In the genomic region with DNA sequence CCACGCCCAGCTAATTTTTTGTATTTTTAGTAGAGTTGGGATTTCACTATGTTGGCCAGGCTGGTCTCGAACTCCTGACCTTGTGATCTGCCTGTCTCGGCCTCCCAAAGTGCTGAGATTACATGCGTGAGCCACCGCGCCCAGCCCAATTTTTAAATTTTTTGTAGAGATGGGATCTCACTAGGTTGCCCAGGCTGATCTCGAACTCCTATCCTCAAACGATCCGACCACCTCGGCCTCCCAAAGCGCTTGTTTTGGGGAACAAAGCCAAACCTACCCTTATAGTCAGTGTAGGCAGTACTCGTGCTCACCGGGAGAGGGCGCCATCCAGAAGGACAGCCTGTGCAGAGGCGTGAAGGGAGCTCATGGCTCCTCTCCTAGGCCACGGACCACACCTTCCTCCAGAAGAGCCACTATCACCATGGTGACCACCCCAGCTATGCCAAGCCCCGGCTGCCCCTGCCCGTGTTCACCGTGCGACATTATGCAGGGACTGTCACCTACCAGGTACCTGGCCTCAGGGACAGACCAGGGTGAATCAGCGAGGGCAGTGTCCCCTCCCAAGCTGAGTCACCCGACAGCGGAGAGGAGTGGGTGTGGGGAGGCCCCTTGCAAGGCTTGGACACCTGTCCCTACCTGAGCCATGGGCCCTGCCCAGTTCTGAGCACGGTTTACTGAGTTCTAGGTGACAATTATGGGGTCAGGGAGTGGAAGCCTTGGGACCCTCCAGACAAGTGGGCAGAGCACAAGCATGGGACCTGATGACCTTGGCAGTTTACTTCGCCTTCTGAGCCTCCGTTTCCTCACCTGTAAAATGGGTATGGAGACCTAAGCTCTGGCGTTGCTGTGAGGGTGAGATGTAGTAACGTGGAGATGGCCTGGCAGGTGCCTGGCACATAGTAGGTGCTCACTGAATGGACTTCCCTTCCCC, we compare ENCODE assay signal across 8 cellular contexts. TPM values are rescaled to one million over a fixed set of nuclear protein-coding genes. Genes with fewer than 3 reads are reported as not detected.
DNase-seq lines count a peak whose midpoint lies in the region; ATAC-seq and TF ChIP-seq lines count a peak whose summit lies in the region.

No MANE protein-coding gene starts in this region.

- no peaks in the 10 kb centered on the region for H3K36me3 Mint-ChIP-seq in activated CD4-positive, alpha-beta T cell treated with anti-CD3 and anti-CD28 coated beads for 36 hours (ENCODE audit: low read depth)

- POLR2A ChIA-PET in activated CD4-positive, alpha-beta T cell treated with anti-CD3 and anti-CD28 coated beads for 36 hours (lab: Charles Lee): interaction anchor here (0.6 to 1.0 kb wide), 2 partner anchors 20 to 59 kb away, joined by 3 read pairs; no protein-coding TSS in a partner anchor

- H3K9me3 Mint-ChIP-seq in activated CD4-positive, alpha-beta T cell treated with anti-CD3 and anti-CD28 coated beads for 36 hours (ENCODE audit: low read depth): no peaks in the 10 kb centered on the region

- ATAC-seq in activated CD4-positive, alpha-beta T cell treated with anti-CD3 and anti-CD28 coated beads for 36 hours: peak; percentile 90
- peak; percentile 86 for ATAC-seq in mucosa of descending colon
- ATAC-seq in HG02571 (IDR thresholded peaks at IDR 0.05; ENCODE audit: unreplicated experiment): no peak

- peak; percentile 77 for TF ChIP-seq CTCF in cardiac muscle cell (IDR thresholded peaks at IDR 0.05; ENCODE audit: low read depth, low read length)
- TF ChIP-seq CTCF in dorsolateral prefrontal cortex (IDR thresholded peaks at IDR 0.05 in 54 of 56, conservative IDR thresholded peaks at IDR 0.05 in 2 of 56; ENCODE audit: low read depth in 1 of 56, partially characterized antibody in 56 of 56): peak; percentile 18 to 78 (median 66)
- TF ChIP-seq CTCF in mucosa of descending colon (IDR thresholded peaks at IDR 0.05): peak; percentile 87
- TF ChIP-seq CTCF in testis (IDR thresholded peaks at IDR 0.05): peak in 2 of 3 experiments; percentile 51 to 64

- H3K36me3 ChIP-seq in cardiac muscle cell (no peaks in the 10 kb centered on the region), mucosa of descending colon (ENCODE audit: low read depth) (no peaks in the 10 kb centered on the region), testis (ENCODE audit: low read depth, missing control alignments) (no peaks in the 10 kb centered on the region)

- H3K4me3 Mint-ChIP-seq in activated CD4-positive, alpha-beta T cell treated with anti-CD3 and anti-CD28 coated beads for 36 hours: no peak overlapping the region

- H3K27ac ChIP-seq in cardiac muscle cell (no peak overlapping the region), dorsolateral prefrontal cortex (no peak overlapping the region), testis (no peak overlapping the region)

- CTCF ChIA-PET in activated CD4-positive, alpha-beta T cell treated with anti-CD3 and anti-CD28 coated beads for 36 hours (lab: Charles Lee): interaction anchor here (0.6 to 4.7 kb wide), 13 partner anchors 16 to 304 kb away, joined by 3 to 33 read pairs (median 4); a partner anchor contains a TSS

- H3K27ac Mint-ChIP-seq in activated CD4-positive, alpha-beta T cell treated with anti-CD3 and anti-CD28 coated beads for 36 hours: no peak overlapping the region

- H3K4me1 ChIP-seq in cardiac muscle cell (ENCODE audit: low read depth) (no peaks in the 10 kb centered on the region), mucosa of descending colon (ENCODE audit: low read depth) (peaks cover 15% of the 10 kb centered on the region), testis (no peaks in the 10 kb centered on the region)

- no peaks in the 10 kb centered on the region for H3K4me1 Mint-ChIP-seq in activated CD4-positive, alpha-beta T cell treated with anti-CD3 and anti-CD28 coated beads for 36 hours

- H3K4me3 ChIP-seq in cardiac muscle cell: no peak overlapping the region
- H3K4me3 ChIP-seq in dorsolateral prefrontal cortex: no peak overlapping the region
- H3K4me3 ChIP-seq in mucosa of descending colon: no peak overlapping the region
- H3K4me3 ChIP-seq in testis: no peak overlapping the region

- TF ChIP-seq POLR2A in testis (IDR thresholded peaks at IDR 0.05): no peak

- intact Hi-C loops in cardiac septum (cut with DNase I): no loop called here
- intact Hi-C loops in activated CD4-positive, alpha-beta T cell treated with anti-CD3 and anti-CD28 coated beads for 36 hours (cut with DNase I, micrococcal nuclease): loop anchor here in 1 of 2 experiments (1.0 kb wide), 1 partner anchor 149 kb away; no protein-coding TSS in a partner anchor
- intact Hi-C loops in dorsolateral prefrontal cortex (cut with DNase I): no loop called here
- intact Hi-C loops in mucosa of descending colon (cut with DNase I, micrococcal nuclease): no loop called here
- intact Hi-C loops in testis (cut with DNase I; ENCODE audit: low total_unique reads): no loop called here

- H3K9me3 ChIP-seq in cardiac muscle cell (ENCODE audit: low read depth) (no peaks in the 10 kb centered on the region), mucosa of descending colon (no peaks in the 10 kb centered on the region), testis (no peaks in the 10 kb centered on the region)

- no peaks in the 10 kb centered on the region for H3K27me3 Mint-ChIP-seq in activated CD4-positive, alpha-beta T cell treated with anti-CD3 and anti-CD28 coated beads for 36 hours

- WGBS in testis, 2 donors: 75 to 80% methylated on average over 23 to 28 of the region's 28 CpGs

- DNase-seq in cardiac muscle cell (ENCODE audit: low read depth in 1 of 2, low spot score in 1 of 2): peak; percentile 53 to 67
- DNase-seq in cardiac septum (ENCODE audit: low spot score): no peak
- DNase-seq in NCI-H460 (ENCODE audit: extremely low read depth, low read depth): peak; percentile 64
- DNase-seq in activated CD4-positive, alpha-beta T cell treated with anti-CD3 and anti-CD28 coated beads for 36 hours: peak; percentile 83
- DNase-seq in dorsolateral prefrontal cortex: peak in 4 of 10 donors; percentile 42 to 58 (median 54)
- DNase-seq in mucosa of descending colon: peak; percentile 83 to 89 (median 88)
- peak; percentile 69 for DNase-seq in testis

- H3K27me3 ChIP-seq in cardiac muscle cell (no peaks in the 10 kb centered on the region), dorsolateral prefrontal cortex (no peaks in the 10 kb centered on the region), testis (no peaks in the 10 kb centered on the region)

RNA-seq across cellular contexts. Expression of a gene that starts 13.7 kb away (rescaled TPM):
- total RNA-seq in cardiac muscle cell (15.3 and 101 TPM in 2 replicates), cardiac septum (62.8 TPM), dorsolateral prefrontal cortex (100 to 1,000 TPM in 71 of 120 experiments, 10 to 100 TPM in 49; 51.8 to 266 (median 108) TPM), mucosa of descending colon (1,000 to 10,000 TPM in 1 of 3 donors, 100 to 1,000 TPM in 2; 591 to 1,071 (median 660) TPM), testis (100 to 1,000 TPM; 139 to 142 TPM)
- polyA plus RNA-seq in cardiac muscle cell (21.3 and 49.2 TPM in 2 replicates), testis (ENCODE audit: insufficient read depth, low read depth, low replicate concordance) (70.4 TPM)
- 1.2 and 2.9 TPM in 2 replicates for total RNA-seq in NCI-H460 (2014; rRNA removed; shearing (Covaris generic))
- 1.1 and 4.5 TPM in 2 replicates for polyA plus RNA-seq in NCI-H460 (2014; cell fraction: nucleus; rRNA removed)
- total RNA-seq in activated CD4-positive, alpha-beta T cell treated with anti-CD3 and anti-CD28 coated beads for 36 hours: 10 to 100 TPM; 20.8 to 22.4 TPM

RNA-seq across cellular contexts. Expression of a gene that starts 31.9 kb away (rescaled TPM):
- total RNA-seq in cardiac muscle cell (0.11 and 0.89 TPM in 2 replicates), cardiac septum (1.7 TPM), dorsolateral prefrontal cortex (10 to 100 TPM in 18 of 120 experiments, 1 to 10 TPM in 101, under 1 TPM in 1; 0.95 to 34.0 (median 5.6) TPM), mucosa of descending colon (10 to 100 TPM; 20.7 to 41.6 (median 27.5) TPM), testis (1 to 10 TPM; 2.0 TPM)
- polyA plus RNA-seq in cardiac muscle cell (0.42 and 0.60 TPM in 2 replicates), testis (ENCODE audit: insufficient read depth, low read depth, low replicate concordance) (1.9 TPM)
- 0.02 TPM in 1 of 2 replicates, not detected in the other for total RNA-seq in NCI-H460 (2014; rRNA removed; shearing (Covaris generic))
- polyA plus RNA-seq in NCI-H460 (2014; cell fraction: nucleus; rRNA removed): not detected in 2 replicates
- total RNA-seq in activated CD4-positive, alpha-beta T cell treated with anti-CD3 and anti-CD28 coated beads for 36 hours: under 1 TPM; 0.12 to 0.14 TPM
